15 cellular contexts compared by ENCODE assay signal in the genomic region with DNA sequence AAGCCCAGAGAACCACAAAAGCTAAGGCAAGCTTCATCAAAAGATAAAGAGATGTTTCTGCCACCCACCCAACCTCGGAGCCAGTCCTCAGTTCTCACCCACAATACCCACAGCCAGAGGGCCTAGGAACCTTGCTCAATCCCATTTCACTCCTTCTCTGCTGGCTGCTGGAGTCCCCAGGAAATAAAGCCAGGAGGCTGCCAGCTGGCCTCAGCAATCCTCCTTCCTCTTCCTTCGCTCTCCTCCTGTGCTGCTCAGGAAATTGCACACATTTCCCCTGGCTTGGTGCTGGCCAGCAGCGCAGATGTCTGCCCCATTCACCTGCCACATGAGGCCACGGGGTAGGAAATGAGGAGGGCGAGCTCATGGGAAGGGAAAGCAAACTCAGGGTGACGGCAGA.
DNase-seq lines count a peak whose midpoint lies in the region; ATAC-seq and TF ChIP-seq lines count a peak whose summit lies in the region.
"Had no signal": no experiment of that assay in that cellular context is flagged by ENCODE, and none has a peak within 500 bp of the region (broad histone marks: within the 10 kb centered on the region; RNA-seq: fewer than 3 reads in every experiment).

No MANE protein-coding gene starts in this region.

- no peaks in the 10 kb centered on the region for H3K4me1 ChIP-seq in adrenal gland (replicated peaks in 1 of 2)
- H3K4me1 ChIP-seq in heart left ventricle, result peaks cover 0 to 16% (median 0%) of the 10 kb centered on the region in 12 donors

- H3K9me3 ChIP-seq in adrenal gland (replicated peaks in 1 of 3) (no peaks in the 10 kb centered on the region), heart left ventricle (no peaks in the 10 kb centered on the region)
- no peaks in the 10 kb centered on the region for H3K9me3 ChIP-seq in CD4-positive, alpha-beta T cell (ENCODE audit: control insufficient read depth, low read length)

- CTCF ChIA-PET in activated CD8-positive, alpha-beta memory T cell treated with anti-CD3 and anti-CD28 coated beads, Interleukin-2, amount 10 ng/mL, durations not matched to agents 7 days and 5 days (lab: Charles Lee), result no interaction called here
- CTCF ChIA-PET in CD4-positive, alpha-beta T cell (lab: Charles Lee), result no interaction called here

- TF ChIP-seq POLR2A in adrenal gland (IDR thresholded peaks at IDR 0.05), result no peak
- TF ChIP-seq POLR2A in heart left ventricle (IDR thresholded peaks at IDR 0.05), result no peak

- POLR2A ChIA-PET in CD4-positive, alpha-beta T cell (lab: Charles Lee), result no interaction called here

- TF ChIP-seq CTCF in adrenal gland (IDR thresholded peaks at IDR 0.05) (peak in 1 of 6 experiments; percentile 15), heart left ventricle (IDR thresholded peaks at IDR 0.05) (no peak)
- no peak for TF ChIP-seq CTCF in CD4-positive, alpha-beta T cell (IDR thresholded peaks at IDR 0.05)

- no peak overlapping the region for H3K27ac ChIP-seq in adrenal gland
- no peak overlapping the region for H3K27ac ChIP-seq in heart left ventricle
- H3K27ac ChIP-seq in CD4-positive, alpha-beta T cell (ENCODE audit: low read depth, low read length), result no peak overlapping the region
- H3K27ac ChIP-seq: KMS-11 had no signal

- no peaks in the 10 kb centered on the region for H3K4me1 Mint-ChIP-seq in activated CD8-positive, alpha-beta memory T cell treated with anti-CD3 and anti-CD28 coated beads, Interleukin-2, amount 10 ng/mL, durations not matched to agents 7 days and 5 days
- no peaks in the 10 kb centered on the region for H3K4me1 Mint-ChIP-seq in CD4-positive, alpha-beta T cell (ENCODE audit: low read depth)
- H3K4me1 Mint-ChIP-seq: memory B cell had no signal

- DNase-seq in NCI-H524 treated with DMSO at 0.1 percent for 48 hours (lab: John Stamatoyannopoulos, UW), result peak; percentile 25
- peak in 6 of 7 donors; percentile 17 to 54 (median 30) for DNase-seq in adrenal gland
- peak; percentile 17 to 55 (median 41) for DNase-seq in heart left ventricle
- DNase-seq in pulmonary artery endothelial cell (ENCODE audit: low read depth, low spot score), result peak; percentile 57
- DNase-seq in activated CD8-positive, alpha-beta memory T cell treated with anti-CD3 and anti-CD28 coated beads, Interleukin-2, amount 10 ng/mL, durations not matched to agents 7 days and 5 days, result no peak
- DNase-seq in CD4-positive, alpha-beta T cell, result no peak
- DNase-seq: activated CD4-positive, alpha-beta T cell treated with anti-CD3 and anti-CD28 coated beads, Interleukin-2, amount 50 U/mL, for 48 hours; activated effector memory CD4-positive, alpha-beta T cell treated with Interleukin-2 at 50 U/mL for 16 hours; NCI-H2029; OCI-M1; T-helper 2 cell had no signal

- peak in 3 of 4 donors; percentile 59 to 78 (median 72) for ATAC-seq in heart left ventricle
- ATAC-seq in HG02610 (IDR thresholded peaks at IDR 0.05; ENCODE audit: unreplicated experiment), result no peak
- no peak for ATAC-seq in activated CD8-positive, alpha-beta memory T cell treated with anti-CD3 and anti-CD28 coated beads, Interleukin-2, amount 10 ng/mL, durations not matched to agents 7 days and 5 days
- ATAC-seq in HG02763 (IDR thresholded peaks at IDR 0.05; ENCODE audit: unreplicated experiment), result no peak
- no peak for ATAC-seq in CD4-positive, alpha-beta T cell (ENCODE audit: poor library complexity)

- H3K27me3 ChIP-seq in adrenal gland, result no peaks in the 10 kb centered on the region
- no peaks in the 10 kb centered on the region for H3K27me3 ChIP-seq in heart left ventricle
- no peaks in the 10 kb centered on the region for H3K27me3 ChIP-seq in CD4-positive, alpha-beta T cell (ENCODE audit: control insufficient read depth, insufficient read depth, low read length)

- H3K36me3 ChIP-seq in adrenal gland (replicated peaks in 1 of 2) (no peaks in the 10 kb centered on the region), heart left ventricle (no peaks in the 10 kb centered on the region)

- 64 to 78% (median 69%) methylated on average over 6 of the region's 6 CpGs for WGBS in adrenal gland, 4 donors
- 51 to 61% (median 58%) methylated on average over 6 of the region's 6 CpGs for WGBS in heart left ventricle, 4 donors

- H3K9me3 Mint-ChIP-seq in activated CD8-positive, alpha-beta memory T cell treated with anti-CD3 and anti-CD28 coated beads, Interleukin-2, amount 10 ng/mL, durations not matched to agents 7 days and 5 days (ENCODE audit: low read depth), result no peaks in the 10 kb centered on the region
- H3K9me3 Mint-ChIP-seq in CD4-positive, alpha-beta T cell, result no peaks in the 10 kb centered on the region
- H3K9me3 Mint-ChIP-seq: memory B cell had no signal

- H3K4me3 Mint-ChIP-seq in activated CD8-positive, alpha-beta memory T cell treated with anti-CD3 and anti-CD28 coated beads, Interleukin-2, amount 10 ng/mL, durations not matched to agents 7 days and 5 days, result no peak overlapping the region
- no peak overlapping the region for H3K4me3 Mint-ChIP-seq in CD4-positive, alpha-beta T cell
- H3K4me3 Mint-ChIP-seq: memory B cell had no signal

- peaks cover 9% of the 10 kb centered on the region for H3K27me3 Mint-ChIP-seq in activated CD8-positive, alpha-beta memory T cell treated with anti-CD3 and anti-CD28 coated beads, Interleukin-2, amount 10 ng/mL, durations not matched to agents 7 days and 5 days
- no peaks in the 10 kb centered on the region for H3K27me3 Mint-ChIP-seq in CD4-positive, alpha-beta T cell

- H3K27ac Mint-ChIP-seq in activated CD8-positive, alpha-beta memory T cell treated with anti-CD3 and anti-CD28 coated beads, Interleukin-2, amount 10 ng/mL, durations not matched to agents 7 days and 5 days, result no peak overlapping the region
- H3K27ac Mint-ChIP-seq in CD4-positive, alpha-beta T cell, result no peak overlapping the region
- H3K27ac Mint-ChIP-seq: memory B cell had no signal

- H3K4me3 ChIP-seq in adrenal gland (no peak overlapping the region), heart left ventricle (no peak overlapping the region)

- intact Hi-C loops in adrenal gland (cut with DNase I) (no loop called here), heart left ventricle (cut with DNase I) (loop anchor here in 1 of 10 donors (10.0 kb wide), 1 partner anchor 63 kb away; no protein-coding TSS in a partner anchor)
- intact Hi-C loops in CD4-positive, alpha-beta T cell (cut with DNase I, micrococcal nuclease), result no loop called here

- no peaks in the 10 kb centered on the region for H3K36me3 Mint-ChIP-seq in activated CD8-positive, alpha-beta memory T cell treated with anti-CD3 and anti-CD28 coated beads, Interleukin-2, amount 10 ng/mL, durations not matched to agents 7 days and 5 days
- no peaks in the 10 kb centered on the region for H3K36me3 Mint-ChIP-seq in CD4-positive, alpha-beta T cell (ENCODE audit: low read depth)
- H3K36me3 Mint-ChIP-seq: memory B cell had no signal

Comparison
In these comparisons a context has a peak if more than half of its experiments do, and no peak if none do; other contexts are left out.
1. DNase-seq: peak in NCI-H524 treated with DMSO at 0.1 percent for 48 hours (single experiment), adrenal gland (6 of 7), heart left ventricle (5 of 5) and pulmonary artery endothelial cell (single experiment); none in activated CD8-positive, alpha-beta memory T cell treated with anti-CD3 and anti-CD28 coated beads, Interleukin-2, amount 10 ng/mL, durations not matched to agents 7 days and 5 days (single experiment) and CD4-positive, alpha-beta T cell (0 of 10).
2. ATAC-seq: peak in heart left ventricle (3 of 4); none in HG02610 (single experiment), activated CD8-positive, alpha-beta memory T cell treated with anti-CD3 and anti-CD28 coated beads, Interleukin-2, amount 10 ng/mL, durations not matched to agents 7 days and 5 days (single experiment), HG02763 (single experiment) and CD4-positive, alpha-beta T cell (single experiment).